ENCODE assay signal across 8 cellular contexts in genomic region chr19:676343-677105, GRCh38. TPM values are rescaled to one million over a fixed set of nuclear protein-coding genes. Genes with fewer than 3 reads are reported as not detected.
DNase-seq lines count a peak whose midpoint lies in the region; ATAC-seq and TF ChIP-seq lines count a peak whose summit lies in the region.

TSS of gene FSTL3 (plus strand) at chr19:676392. CDS start at chr19:676424, 32 bp downstream.

- no peaks in the 10 kb centered on the region; the same call in 1 of the 2 replicates for H3K36me3 ChIP-seq in WERI-Rb-1
- H3K36me3 ChIP-seq in heart right ventricle = peaks cover 0 to 9% (median 0%) of the 10 kb centered on the region in 9 donors

- H3K9me3 ChIP-seq in WERI-Rb-1 (ENCODE audit: severe bottlenecking) (no peaks in the 10 kb centered on the region), heart right ventricle (no peaks in the 10 kb centered on the region)

- DNase-seq in EH (ENCODE audit: low read depth) = peak; percentile 49
- no peak for DNase-seq in WERI-Rb-1
- peak in 1 of 2 donors; percentile 60 for DNase-seq in heart right ventricle
- DNase-seq in sciatic nerve (ENCODE audit: low spot score) = no peak
- no peak for DNase-seq in iPS-NIHi7 (ENCODE audit: extremely low spot score)
- DNase-seq in DMS53 treated with DMSO at 0.1 percent for 48 hours (lab: John Stamatoyannopoulos, UW; ENCODE audit: unreplicated experiment) = no peak
- no peak for DNase-seq in NCI-H1417 treated with DMSO at 0.1 percent for 48 hours (lab: John Stamatoyannopoulos, UW)

- 4 to 5% methylated on average over 43 to 62 of the region's 63 CpGs for WGBS in heart right ventricle, 2 donors

- H3K27me3 ChIP-seq in WERI-Rb-1 (ENCODE audit: insufficient read depth, low read depth, severe bottlenecking) (peaks cover 15% of the 10 kb centered on the region), heart right ventricle (peaks cover 0 to 28% (median 0%) of the 10 kb centered on the region in 7 donors)

- TF ChIP-seq CTCF in WERI-Rb-1 (IDR thresholded peaks at IDR 0.05; ENCODE audit: low read depth, low read length) (no peak), heart right ventricle (IDR thresholded peaks at IDR 0.05) (no peak)

- no peak for ATAC-seq in heart right ventricle
- no peak for ATAC-seq in sciatic nerve
- no peak for ATAC-seq in GM18873 (IDR thresholded peaks at IDR 0.05; ENCODE audit: low FRiP score, unreplicated experiment)

- intact Hi-C loops in heart right ventricle (cut with DNase I) = no loop called here
- intact Hi-C loops in sciatic nerve (cut with DNase I) = no loop called here

- peaks cover 10 to 64% (median 41%) of the 10 kb centered on the region in 9 donors for H3K4me1 ChIP-seq in heart right ventricle

- H3K4me3 ChIP-seq in WERI-Rb-1 (ENCODE audit: low read depth, low read length) (peak within 1 kb of the TSS; percentile 40), heart right ventricle (peak within 1 kb of the TSS; percentile 35 to 72 (median 61))

- no peak within 1 kb of the TSS for H3K27ac ChIP-seq in WERI-Rb-1
- peak within 1 kb of the TSS; percentile 68 to 98 (median 93) for H3K27ac ChIP-seq in heart right ventricle

RNA-seq across cellular contexts. Expression of gene FSTL3, which starts in this region (rescaled TPM):
- total RNA-seq in heart right ventricle = 100 to 1,000 TPM in 3 of 10 donors, 10 to 100 TPM in 7; 33.4 to 153 (median 77.3) TPM
- polyA plus RNA-seq in heart right ventricle = 100 to 1,000 TPM; 118 to 279 TPM
- total RNA-seq in sciatic nerve = 108 TPM
